ENCODE assay signal across 27 cellular contexts in genomic region chr15:27861171-27861570, GRCh38.
"Had no signal": no experiment of that assay in that cellular context is flagged by ENCODE, and none has a peak within 500 bp of the region (broad histone marks: within the 10 kb centered on the region; RNA-seq: fewer than 3 reads in every experiment).

No MANE protein-coding gene starts in this region.

- H3K4me3 Mint-ChIP-seq: activated CD4-positive, alpha-beta T cell treated with anti-CD3 and anti-CD28 coated beads for 36 hours; activated CD4-positive, alpha-beta T cell treated with anti-CD3 and anti-CD28 coated beads, Interleukin-2, amount 10 ng/mL, durations not matched to agents 7 days and 5 days; activated CD8-positive, alpha-beta T cell treated with anti-CD3 and anti-CD28 coated beads for 36 hours; activated naive CD4-positive, alpha-beta T cell treated with anti-CD3 and anti-CD28 coated beads for 36 hours; activated naive CD8-positive, alpha-beta T cell treated with anti-CD3 and anti-CD28 coated beads, Interleukin-2, amount 10 ng/mL, durations not matched to agents 7 days and 5 days; activated T-cell treated with anti-CD3 and anti-CD28 coated beads, Interleukin-2, amount 50 U/mL, for 4 hours; activated T-helper 17 cell treated with anti-CD3 and anti-CD28 coated beads, Interleukin-2, amount 50 U/mL, for 72 hours; brain; central memory CD8-positive, alpha-beta T cell; dendritic cell treated with granulocyte-macrophage colony-stimulating factor and Interleukin-4, amounts not matched to agents 40 ng/mL and 50 ng/mL, for 4 days; endodermal cell had no signal

- H3K4me3 ChIP-seq: ascending aorta, breast epithelium, coronary artery, dorsolateral prefrontal cortex, gastrocnemius medialis had no signal

- H3K4me1 Mint-ChIP-seq: activated CD4-positive, alpha-beta T cell treated with anti-CD3 and anti-CD28 coated beads for 36 hours; activated CD4-positive, alpha-beta T cell treated with anti-CD3 and anti-CD28 coated beads, Interleukin-2, amount 10 ng/mL, durations not matched to agents 7 days and 5 days; activated naive CD8-positive, alpha-beta T cell treated with anti-CD3 and anti-CD28 coated beads, Interleukin-2, amount 10 ng/mL, durations not matched to agents 7 days and 5 days; activated T-helper 17 cell treated with anti-CD3 and anti-CD28 coated beads, Interleukin-2, amount 50 U/mL, for 72 hours; central memory CD8-positive, alpha-beta T cell; endodermal cell had no signal

- H3K36me3 ChIP-seq: ascending aorta, breast epithelium, gastrocnemius medialis had no signal

- H3K27me3 Mint-ChIP-seq: activated CD4-positive, alpha-beta T cell treated with anti-CD3 and anti-CD28 coated beads for 36 hours; activated CD4-positive, alpha-beta T cell treated with anti-CD3 and anti-CD28 coated beads, Interleukin-2, amount 10 ng/mL, durations not matched to agents 7 days and 5 days; activated CD8-positive, alpha-beta T cell treated with anti-CD3 and anti-CD28 coated beads for 36 hours; activated naive CD8-positive, alpha-beta T cell treated with anti-CD3 and anti-CD28 coated beads, Interleukin-2, amount 10 ng/mL, durations not matched to agents 7 days and 5 days; activated T-helper 17 cell treated with anti-CD3 and anti-CD28 coated beads, Interleukin-2, amount 50 U/mL, for 72 hours; central memory CD8-positive, alpha-beta T cell; dendritic cell treated with granulocyte-macrophage colony-stimulating factor and Interleukin-4, amounts not matched to agents 40 ng/mL and 50 ng/mL, for 4 days had no signal

- H3K27me3 ChIP-seq: ascending aorta, breast epithelium, dorsolateral prefrontal cortex, gastrocnemius medialis had no signal

- H3K27ac Mint-ChIP-seq: activated CD4-positive, alpha-beta T cell treated with anti-CD3 and anti-CD28 coated beads for 36 hours; activated CD4-positive, alpha-beta T cell treated with anti-CD3 and anti-CD28 coated beads, Interleukin-2, amount 10 ng/mL, durations not matched to agents 7 days and 5 days; activated CD8-positive, alpha-beta T cell treated with anti-CD3 and anti-CD28 coated beads for 36 hours; activated naive CD4-positive, alpha-beta T cell treated with anti-CD3 and anti-CD28 coated beads for 36 hours; activated naive CD4-positive, alpha-beta T cell treated with anti-CD3 and anti-CD28 coated beads, Interleukin-2, amount 50 U/mL, for 72 hours; activated naive CD8-positive, alpha-beta T cell treated with anti-CD3 and anti-CD28 coated beads, Interleukin-2, amount 10 ng/mL, durations not matched to agents 7 days and 5 days; activated T-helper 17 cell treated with anti-CD3 and anti-CD28 coated beads, Interleukin-2, amount 50 U/mL, for 72 hours; brain; dendritic cell treated with granulocyte-macrophage colony-stimulating factor and Interleukin-4, amounts not matched to agents 40 ng/mL and 50 ng/mL, for 4 days; endodermal cell had no signal

- H3K9me3 ChIP-seq: ascending aorta, breast epithelium, gastrocnemius medialis had no signal

- DNase-seq: activated CD4-positive, alpha-beta T cell treated with anti-CD3 and anti-CD28 coated beads for 36 hours; activated CD4-positive, alpha-beta T cell treated with anti-CD3 and anti-CD28 coated beads, Interleukin-2, amount 10 ng/mL, durations not matched to agents 7 days and 5 days; activated CD4-positive, alpha-beta T cell treated with anti-CD3 and anti-CD28 coated beads, Interleukin-2, amount 50 U/mL, for 48 hours; activated CD4-positive, CD25-positive, alpha-beta regulatory T cell; activated CD4-positive, CD25-positive, alpha-beta regulatory T cell treated with anti-CD3 and anti-CD28 coated beads, Interleukin-2, amount 50 U/mL, for 72 hours; activated CD8-positive, alpha-beta memory T cell treated with anti-CD3 and anti-CD28 coated beads for 24 hours; activated CD8-positive, alpha-beta T cell treated with anti-CD3 and anti-CD28 coated beads for 36 hours; activated effector memory CD4-positive, alpha-beta T cell treated with Interleukin-2 at 50 U/mL for 16 hours; activated gamma-delta T cell treated with Interleukin-2 at 50 U/mL for 16 hours; activated naive CD4-positive, alpha-beta T cell treated with anti-CD3 and anti-CD28 coated beads for 36 hours; activated naive CD8-positive, alpha-beta T cell treated with anti-CD3 and anti-CD28 coated beads, Interleukin-2, amount 10 ng/mL, durations not matched to agents 7 days and 5 days; activated T-cell treated with anti-CD3 and anti-CD28 coated beads, Interleukin-2, amount 50 U/mL, for 4 hours; dorsolateral prefrontal cortex; effector memory CD4-positive, alpha-beta T cell; endodermal cell; foreskin keratinocyte; gastrocnemius medialis; head of caudate nucleus; T-helper 2 cell had no signal

- H3K36me3 Mint-ChIP-seq: activated naive CD4-positive, alpha-beta T cell treated with anti-CD3 and anti-CD28 coated beads, Interleukin-2, amount 50 U/mL, for 72 hours; activated naive CD8-positive, alpha-beta T cell treated with anti-CD3 and anti-CD28 coated beads, Interleukin-2, amount 10 ng/mL, durations not matched to agents 7 days and 5 days had no signal

- H3K4me1 ChIP-seq: ascending aorta, breast epithelium, foreskin keratinocyte, gastrocnemius medialis had no signal

- H3K27ac ChIP-seq: ascending aorta, breast epithelium, coronary artery, dorsolateral prefrontal cortex, foreskin keratinocyte, gastrocnemius medialis had no signal
